12 cellular contexts compared by ENCODE assay signal in the genomic region with DNA sequence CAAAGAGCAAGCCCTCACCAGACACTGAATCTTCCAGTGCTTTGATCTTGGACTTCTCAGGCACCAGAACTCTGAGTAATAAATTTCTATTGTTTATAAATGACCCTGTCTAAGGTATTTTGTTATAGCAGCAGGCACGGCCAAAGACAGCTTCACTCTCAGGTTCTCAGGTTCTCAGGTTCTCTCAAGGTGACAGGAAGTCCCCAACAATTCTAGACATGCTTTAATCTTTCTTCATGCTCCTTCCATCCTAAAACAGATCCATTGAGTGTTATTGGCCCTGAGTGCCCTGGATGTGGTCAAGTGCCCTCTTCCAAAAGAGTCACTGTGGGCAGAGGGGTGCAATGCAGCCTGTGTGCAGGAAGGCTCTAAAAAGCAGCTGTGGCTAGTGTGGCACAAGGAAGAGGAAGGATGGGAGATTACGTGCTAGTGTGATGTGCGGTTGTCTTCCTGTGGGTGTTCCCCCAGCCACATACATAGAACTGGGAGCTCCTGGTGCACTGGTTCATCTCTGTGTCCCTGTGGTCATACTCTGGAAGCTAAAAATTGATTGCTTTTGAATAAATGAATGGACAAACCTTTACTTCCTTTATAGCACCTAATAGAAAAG. TPM values are rescaled to one million over a fixed set of nuclear protein-coding genes. Genes with fewer than 3 reads are reported as not detected.
A peak's percentile ranks its signal among the peaks of the same experiment; 100 is the strongest.
DNase-seq lines count a peak whose midpoint lies in the region; ATAC-seq and TF ChIP-seq lines count a peak whose summit lies in the region.
"Had no signal": no experiment of that assay in that cellular context is flagged by ENCODE, and none has a peak within 500 bp of the region (broad histone marks: within the 10 kb centered on the region; RNA-seq: fewer than 3 reads in every experiment).

No MANE protein-coding gene starts in this region.

- peaks cover 12% of the 10 kb centered on the region for H3K4me1 ChIP-seq in CD4-positive, alpha-beta memory T cell (ENCODE audit: insufficient read depth, low read length)
- H3K4me1 ChIP-seq: foreskin keratinocyte had no signal

- POLR2A ChIA-PET in CD4-positive, alpha-beta memory T cell (lab: Charles Lee; ENCODE audit: partially characterized antibody): interaction anchor here (0.6 to 2.7 kb wide), 7 partner anchors 9 to 131 kb away, joined by 3 to 25 read pairs (median 6); a partner anchor contains a TSS
- POLR2A ChIA-PET in activated CD4-positive, alpha-beta memory T cell treated with anti-CD3 and anti-CD28 coated beads for 36 hours (lab: Charles Lee): interaction anchor here (0.5 to 1.1 kb wide), 3 partner anchors 9 to 568 kb away, joined by 3 to 4 read pairs (median 3); no protein-coding TSS in a partner anchor

- TF ChIP-seq CTCF in brain microvascular endothelial cell (IDR thresholded peaks at IDR 0.05; ENCODE audit: low read depth, low read length, missing control alignments): no peak

- in situ Hi-C loops in brain microvascular endothelial cell (cut with HindIII; ENCODE audit: low pct_ligation_motif_present, low sequenced_read_pairs): no loop called here

- intact Hi-C loops in CD4-positive, alpha-beta memory T cell (cut with micrococcal nuclease): no loop called here
- intact Hi-C loops in activated CD4-positive, alpha-beta memory T cell treated with anti-CD3 and anti-CD28 coated beads for 36 hours (cut with micrococcal nuclease): no loop called here

- H3K9me3 ChIP-seq in CD4-positive, alpha-beta memory T cell (ENCODE audit: control insufficient read depth in 1 of 2, low read length in 2 of 2): no peaks in the 10 kb centered on the region

- peak overlapping the region in 6 of 8 donors; percentile 41 to 80 (median 67) for H3K4me3 Mint-ChIP-seq in CD4-positive, alpha-beta memory T cell
- no peak overlapping the region for H3K4me3 Mint-ChIP-seq in activated CD4-positive, alpha-beta memory T cell treated with anti-CD3 and anti-CD28 coated beads for 36 hours
- H3K4me3 Mint-ChIP-seq in memory B cell: no peak overlapping the region
- H3K4me3 Mint-ChIP-seq: activated B cell treated with CpG ODN at 0.5 μM for 24 hours had no signal

- ATAC-seq in memory B cell (ENCODE audit: low read depth) (peak; percentile 69), GM19328 (IDR thresholded peaks at IDR 0.05; ENCODE audit: unreplicated experiment) (no peak)
- ATAC-seq: foreskin keratinocyte had no signal

- peak; percentile 38 to 64 (median 47) for DNase-seq in CD4-positive, alpha-beta memory T cell
- DNase-seq in KG1 (lab: John Stamatoyannopoulos, UW): peak; percentile 31
- peak; percentile 60 for DNase-seq in activated CD4-positive, alpha-beta memory T cell treated with anti-CD3 and anti-CD28 coated beads for 36 hours
- no peak for DNase-seq in memory B cell (ENCODE audit: low spot score in 2 of 2)
- DNase-seq in NCI-H2029 treated with DMSO at 0.1 percent for 48 hours (lab: John Stamatoyannopoulos, UW): no peak
- no peak for DNase-seq in NCI-H2081 treated with DMSO at 0.1 percent for 48 hours (lab: John Stamatoyannopoulos, UW)
- no peak for DNase-seq in brain microvascular endothelial cell
- DNase-seq: activated B cell treated with CpG ODN at 0.5 μM for 24 hours, caudate nucleus, DMS153, foreskin keratinocyte had no signal

- H3K27ac Mint-ChIP-seq in CD4-positive, alpha-beta memory T cell: peak overlapping the region; percentile 58 to 92 (median 91)
- H3K27ac Mint-ChIP-seq in activated CD4-positive, alpha-beta memory T cell treated with anti-CD3 and anti-CD28 coated beads for 36 hours: peak overlapping the region; percentile 56
- H3K27ac Mint-ChIP-seq in memory B cell: no peak overlapping the region
- H3K27ac Mint-ChIP-seq: activated B cell treated with CpG ODN at 0.5 μM for 24 hours had no signal

- H3K9me3 Mint-ChIP-seq in CD4-positive, alpha-beta memory T cell: no peaks in the 10 kb centered on the region
- no peaks in the 10 kb centered on the region for H3K9me3 Mint-ChIP-seq in activated CD4-positive, alpha-beta memory T cell treated with anti-CD3 and anti-CD28 coated beads for 36 hours
- no peaks in the 10 kb centered on the region for H3K9me3 Mint-ChIP-seq in memory B cell
- H3K9me3 Mint-ChIP-seq: activated B cell treated with CpG ODN at 0.5 μM for 24 hours had no signal

- no peaks in the 10 kb centered on the region for H3K27me3 ChIP-seq in CD4-positive, alpha-beta memory T cell (ENCODE audit: insufficient read depth, low read length)
- H3K27me3 ChIP-seq in brain microvascular endothelial cell (replicated peaks): no peaks in the 10 kb centered on the region

- no peak overlapping the region for H3K27ac ChIP-seq in CD4-positive, alpha-beta memory T cell (ENCODE audit: low read depth, low read length)
- H3K27ac ChIP-seq in brain microvascular endothelial cell: no peak overlapping the region
- H3K27ac ChIP-seq: foreskin keratinocyte had no signal

- H3K36me3 ChIP-seq in CD4-positive, alpha-beta memory T cell (ENCODE audit: insufficient read depth, low read length): no peaks in the 10 kb centered on the region
- H3K36me3 ChIP-seq in brain microvascular endothelial cell (replicated peaks): no peaks in the 10 kb centered on the region

- CTCF ChIA-PET in CD4-positive, alpha-beta memory T cell (lab: Charles Lee; ENCODE audit: partially characterized antibody): interaction anchor here (0.6 to 3.4 kb wide), 8 partner anchors 10 to 627 kb away, joined by 3 to 14 read pairs (median 6); a partner anchor contains a TSS
- CTCF ChIA-PET in activated CD4-positive, alpha-beta memory T cell treated with anti-CD3 and anti-CD28 coated beads for 36 hours (lab: Charles Lee): interaction anchor here (0.7 to 1.4 kb wide), 5 partner anchors 34 to 131 kb away, joined by 3 to 7 read pairs (median 4); no protein-coding TSS in a partner anchor

- no peaks in the 10 kb centered on the region for H3K27me3 Mint-ChIP-seq in CD4-positive, alpha-beta memory T cell
- H3K27me3 Mint-ChIP-seq in activated CD4-positive, alpha-beta memory T cell treated with anti-CD3 and anti-CD28 coated beads for 36 hours: no peaks in the 10 kb centered on the region
- no peaks in the 10 kb centered on the region for H3K27me3 Mint-ChIP-seq in memory B cell
- H3K27me3 Mint-ChIP-seq: activated B cell treated with CpG ODN at 0.5 μM for 24 hours had no signal

- H3K36me3 Mint-ChIP-seq in CD4-positive, alpha-beta memory T cell: no peaks in the 10 kb centered on the region
- no peaks in the 10 kb centered on the region for H3K36me3 Mint-ChIP-seq in activated CD4-positive, alpha-beta memory T cell treated with anti-CD3 and anti-CD28 coated beads for 36 hours
- H3K36me3 Mint-ChIP-seq in memory B cell: no peaks in the 10 kb centered on the region

- peaks cover 9 to 18% (median 13%) of the 10 kb centered on the region in 4 donors for H3K4me1 Mint-ChIP-seq in CD4-positive, alpha-beta memory T cell
- peaks cover 13% of the 10 kb centered on the region for H3K4me1 Mint-ChIP-seq in activated CD4-positive, alpha-beta memory T cell treated with anti-CD3 and anti-CD28 coated beads for 36 hours (ENCODE audit: low read depth)
- H3K4me1 Mint-ChIP-seq in memory B cell: peaks cover 3% of the 10 kb centered on the region
- H3K4me1 Mint-ChIP-seq: activated B cell treated with CpG ODN at 0.5 μM for 24 hours had no signal

- H3K4me3 ChIP-seq in CD4-positive, alpha-beta memory T cell (ENCODE audit: low read length in 2 of 2): no peak overlapping the region
- H3K4me3 ChIP-seq in brain microvascular endothelial cell (ENCODE audit: low read depth, low read length): no peak overlapping the region

RNA-seq across cellular contexts. Expression of a gene that starts 11.0 kb away (rescaled TPM):
- 100 to 1,000 TPM; 141 to 152 TPM for total RNA-seq in CD4-positive, alpha-beta memory T cell
- 100 to 1,000 TPM; 185 to 269 TPM for polyA plus RNA-seq in CD4-positive, alpha-beta memory T cell
- total RNA-seq in activated CD4-positive, alpha-beta memory T cell treated with anti-CD3 and anti-CD28 coated beads for 36 hours: 100 to 1,000 TPM; 264 to 272 TPM

Comparison
In these comparisons a context has a peak if more than half of its experiments do, and no peak if none do; other contexts are left out.
1. DNase-seq: peak in CD4-positive, alpha-beta memory T cell (5 of 5), KG1 (single experiment) and activated CD4-positive, alpha-beta memory T cell treated with anti-CD3 and anti-CD28 coated beads for 36 hours (single experiment); none in memory B cell (0 of 2), NCI-H2029 treated with DMSO at 0.1 percent for 48 hours (single experiment), NCI-H2081 treated with DMSO at 0.1 percent for 48 hours (single experiment) and brain microvascular endothelial cell (single experiment).
2. H3K4me3 Mint-ChIP-seq: peak in CD4-positive, alpha-beta memory T cell (6 of 8); none in activated CD4-positive, alpha-beta memory T cell treated with anti-CD3 and anti-CD28 coated beads for 36 hours (single experiment) and memory B cell (single experiment).